Comparison of ENCODE assay signal across 1 cellular context in the genomic region with DNA sequence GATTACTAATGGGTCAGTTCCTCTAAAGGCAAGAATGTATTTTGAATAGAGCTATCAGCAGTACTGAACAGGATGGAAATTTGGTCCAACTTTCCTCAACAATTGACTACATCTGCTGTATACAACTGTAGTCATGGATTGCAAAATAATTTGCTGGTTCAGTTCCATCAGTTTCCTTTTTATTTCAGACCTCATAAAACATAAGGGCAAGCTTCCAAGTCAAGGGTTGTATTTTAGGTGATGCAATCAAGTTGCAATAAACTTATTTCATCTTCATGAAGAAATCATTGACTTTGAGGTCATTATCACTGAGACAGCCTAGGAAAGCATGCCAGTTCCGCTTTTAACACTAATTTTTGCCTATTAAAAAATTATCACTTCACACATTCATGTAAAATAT.
A peak's percentile ranks its signal among the peaks of the same experiment; 100 is the strongest.
TF ChIP-seq lines count a peak whose summit lies in the region.

No MANE protein-coding gene starts in this region.

TF ChIP-seq in K562, 482 proteins besides CTCF, POLR2A, EP300 and RAD21 (continued from another document):
- TF ChIP-seq, protein P1, sequence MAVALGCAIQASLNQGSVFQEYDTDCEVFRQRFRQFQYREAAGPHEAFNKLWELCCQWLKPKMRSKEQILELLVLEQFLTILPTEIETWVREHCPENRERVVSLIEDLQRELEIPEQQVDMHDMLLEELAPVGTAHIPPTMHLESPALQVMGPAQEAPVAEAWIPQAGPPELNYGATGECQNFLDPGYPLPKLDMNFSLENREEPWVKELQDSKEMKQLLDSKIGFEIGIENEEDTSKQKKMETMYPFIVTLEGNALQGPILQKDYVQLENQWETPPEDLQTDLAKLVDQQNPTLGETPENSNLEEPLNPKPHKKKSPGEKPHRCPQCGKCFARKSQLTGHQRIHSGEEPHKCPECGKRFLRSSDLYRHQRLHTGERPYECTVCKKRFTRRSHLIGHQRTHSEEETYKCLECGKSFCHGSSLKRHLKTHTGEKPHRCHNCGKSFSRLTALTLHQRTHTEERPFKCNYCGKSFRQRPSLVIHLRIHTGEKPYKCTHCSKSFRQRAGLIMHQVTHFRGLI (CRISPR knock-in tag; IDR thresholded peaks at IDR 0.05): no peak
- no peak for TF ChIP-seq MBD2 (IDR thresholded peaks at IDR 0.05; ENCODE audit: borderline replicate concordance, low read depth)
- no peak for TF ChIP-seq CREB1 (IDR thresholded peaks at IDR 0.05)
- TF ChIP-seq CREB1 (CRISPR knock-in tag; IDR thresholded peaks at IDR 0.05): no peak
- no peak for TF ChIP-seq FOXA1 (IDR thresholded peaks at IDR 0.05; ENCODE audit: borderline replicate concordance)
- peak; percentile 3 for TF ChIP-seq ZFP36 (IDR thresholded peaks at IDR 0.05; ENCODE audit: low read depth, low read length, partially characterized antibody)
- TF ChIP-seq HDAC3 (IDR thresholded peaks at IDR 0.05; ENCODE audit: borderline replicate concordance, partially characterized antibody): no peak
- no peak for TF ChIP-seq HDAC2 (IDR thresholded peaks at IDR 0.05)
- TF ChIP-seq SETDB1 (IDR thresholded peaks at IDR 0.05; ENCODE audit: low read length): no peak
- TF ChIP-seq JUNB (CRISPR knock-in tag; conservative IDR thresholded peaks at IDR 0.05): no peak
- TF ChIP-seq NFE2 (IDR thresholded peaks at IDR 0.05; ENCODE audit: low read depth): no peak
- no peak for TF ChIP-seq NR3C1 (CRISPR knock-in tag; IDR thresholded peaks at IDR 0.05)
- no peak for TF ChIP-seq ZBTB26 (CRISPR knock-in tag; IDR thresholded peaks at IDR 0.05)
- TF ChIP-seq CUX1 (CRISPR knock-in tag; IDR thresholded peaks at IDR 0.05): no peak
- no peak for TF ChIP-seq TAF1 (IDR thresholded peaks at IDR 0.05; ENCODE audit: control insufficient read depth, extremely low read depth, insufficient read depth, low read length, severe bottlenecking)
- no peak for TF ChIP-seq HNRNPLL (IDR thresholded peaks at IDR 0.05; ENCODE audit: low read depth, low read length, poor library complexity, severe bottlenecking)
- TF ChIP-seq NCOA1 (IDR thresholded peaks at IDR 0.05; ENCODE audit: low read depth): no peak
- TF ChIP-seq, protein P2, sequence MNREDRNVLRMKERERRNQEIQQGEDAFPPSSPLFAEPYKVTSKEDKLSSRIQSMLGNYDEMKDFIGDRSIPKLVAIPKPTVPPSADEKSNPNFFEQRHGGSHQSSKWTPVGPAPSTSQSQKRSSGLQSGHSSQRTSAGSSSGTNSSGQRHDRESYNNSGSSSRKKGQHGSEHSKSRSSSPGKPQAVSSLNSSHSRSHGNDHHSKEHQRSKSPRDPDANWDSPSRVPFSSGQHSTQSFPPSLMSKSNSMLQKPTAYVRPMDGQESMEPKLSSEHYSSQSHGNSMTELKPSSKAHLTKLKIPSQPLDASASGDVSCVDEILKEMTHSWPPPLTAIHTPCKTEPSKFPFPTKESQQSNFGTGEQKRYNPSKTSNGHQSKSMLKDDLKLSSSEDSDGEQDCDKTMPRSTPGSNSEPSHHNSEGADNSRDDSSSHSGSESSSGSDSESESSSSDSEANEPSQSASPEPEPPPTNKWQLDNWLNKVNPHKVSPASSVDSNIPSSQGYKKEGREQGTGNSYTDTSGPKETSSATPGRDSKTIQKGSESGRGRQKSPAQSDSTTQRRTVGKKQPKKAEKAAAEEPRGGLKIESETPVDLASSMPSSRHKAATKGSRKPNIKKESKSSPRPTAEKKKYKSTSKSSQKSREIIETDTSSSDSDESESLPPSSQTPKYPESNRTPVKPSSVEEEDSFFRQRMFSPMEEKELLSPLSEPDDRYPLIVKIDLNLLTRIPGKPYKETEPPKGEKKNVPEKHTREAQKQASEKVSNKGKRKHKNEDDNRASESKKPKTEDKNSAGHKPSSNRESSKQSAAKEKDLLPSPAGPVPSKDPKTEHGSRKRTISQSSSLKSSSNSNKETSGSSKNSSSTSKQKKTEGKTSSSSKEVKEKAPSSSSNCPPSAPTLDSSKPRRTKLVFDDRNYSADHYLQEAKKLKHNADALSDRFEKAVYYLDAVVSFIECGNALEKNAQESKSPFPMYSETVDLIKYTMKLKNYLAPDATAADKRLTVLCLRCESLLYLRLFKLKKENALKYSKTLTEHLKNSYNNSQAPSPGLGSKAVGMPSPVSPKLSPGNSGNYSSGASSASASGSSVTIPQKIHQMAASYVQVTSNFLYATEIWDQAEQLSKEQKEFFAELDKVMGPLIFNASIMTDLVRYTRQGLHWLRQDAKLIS (CRISPR knock-in tag; IDR thresholded peaks at IDR 0.05): no peak
- TF ChIP-seq MEF2D (tag; conservative IDR thresholded peaks at IDR 0.05; ENCODE audit: low read depth): 0 out of 2 replicates have a peak, but pooled peaks have one; percentile 30
- no peak for TF ChIP-seq VEZF1 (CRISPR knock-in tag; IDR thresholded peaks at IDR 0.05)
- TF ChIP-seq POLR2H (tag; IDR thresholded peaks at IDR 0.05; ENCODE audit: low read depth): peak; percentile 46; the same call in 1 of the 2 replicates
- no peak for TF ChIP-seq CBFA2T3 (IDR thresholded peaks at IDR 0.05)
- peak; percentile 53; the same call in 1 of the 2 replicates for TF ChIP-seq JUND (IDR thresholded peaks at IDR 0.05; ENCODE audit: borderline replicate concordance, low read depth, low read length)
- no peak; the same call in 2 of the 3 replicates for TF ChIP-seq JUND (tag; IDR thresholded peaks at IDR 0.05; ENCODE audit: borderline replicate concordance, low read depth, low read length)
- 0 out of 2 replicates have a peak, but pooled peaks have one; percentile 12 for TF ChIP-seq RNF2 (IDR thresholded peaks at IDR 0.05)
- TF ChIP-seq FOXP1 (CRISPR knock-in tag; IDR thresholded peaks at IDR 0.05): no peak
- no peak for TF ChIP-seq GTF2F1 (IDR thresholded peaks at IDR 0.05; ENCODE audit: low read depth, low read length)
- no peak for TF ChIP-seq DMBX1 (CRISPR knock-in tag; IDR thresholded peaks at IDR 0.05; ENCODE audit: borderline replicate concordance)
- TF ChIP-seq MYC (IDR thresholded peaks at IDR 0.05; ENCODE audit: low read depth, low read length): no peak
- no peak for TF ChIP-seq MYC (CRISPR knock-in tag; IDR thresholded peaks at IDR 0.05; ENCODE audit: borderline replicate concordance, low read depth)
TF ChIP-seq in K562: peak in this region for 20.
